Comparison of ENCODE assay signal across 11 cellular contexts in the genomic region with DNA sequence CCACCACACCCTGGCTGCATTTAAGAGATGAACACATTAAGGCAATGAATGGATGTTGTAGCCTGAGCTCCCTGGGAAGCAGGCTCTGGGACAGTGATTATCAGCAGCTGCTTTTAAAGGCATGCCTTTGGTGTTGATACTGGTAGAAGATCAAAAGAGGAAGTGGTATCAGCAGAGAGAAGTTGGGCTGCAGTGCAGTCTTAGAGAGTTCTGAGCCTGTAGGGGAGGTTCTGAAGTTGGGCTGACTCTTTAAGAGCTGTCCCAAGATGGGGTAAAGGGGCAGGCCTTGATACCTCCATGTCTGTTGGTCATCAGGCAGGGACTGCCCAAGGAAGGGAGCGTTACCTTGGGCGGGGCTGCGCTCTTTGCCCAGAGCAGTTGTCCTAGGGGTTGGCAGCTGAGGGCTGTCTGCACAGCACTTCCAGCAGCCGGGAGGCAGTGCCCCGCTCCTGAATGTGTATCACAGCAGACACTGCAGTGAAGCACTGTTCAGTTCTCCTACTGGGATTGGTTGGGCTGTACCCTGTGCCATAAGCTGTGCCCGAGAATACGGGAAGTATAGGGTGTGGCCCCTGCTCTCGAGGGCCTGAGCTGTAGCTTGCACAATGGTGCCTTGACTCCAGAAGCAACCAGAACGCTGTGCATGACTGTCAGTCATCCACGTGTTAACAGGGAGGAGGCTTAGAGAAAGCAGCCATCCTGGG.
DNase-seq lines count a peak whose midpoint lies in the region; ATAC-seq and TF ChIP-seq lines count a peak whose summit lies in the region.
"Had no signal": no experiment of that assay in that cellular context is flagged by ENCODE, and none has a peak within 500 bp of the region (broad histone marks: within the 10 kb centered on the region; RNA-seq: fewer than 3 reads in every experiment).

No MANE protein-coding gene starts in this region.

- DNase-seq in putamen (ENCODE audit: low spot score) (peak; percentile 58), foreskin fibroblast (no peak), immature natural killer cell (no peak), WERI-Rb-1 (no peak)
- DNase-seq in activated naive CD4-positive, alpha-beta T cell treated with anti-CD3 and anti-CD28 coated beads, Interleukin-2, amount 50 U/mL, for 72 hours (ENCODE audit: low spot score in 2 of 2): no peak
- DNase-seq: effector CD8-positive, alpha-beta T cell; T-helper 2 cell had no signal

- TF ChIP-seq CTCF in foreskin fibroblast (IDR thresholded peaks at IDR 0.05; ENCODE audit: low read depth, low read length): no peak
- TF ChIP-seq CTCF in WERI-Rb-1 (IDR thresholded peaks at IDR 0.05; ENCODE audit: low read depth, low read length): no peak

- no peak overlapping the region for H3K4me3 ChIP-seq in foreskin fibroblast (ENCODE audit: low read depth in 1 of 2, low read length in 2 of 2)
- H3K4me3 ChIP-seq in WERI-Rb-1 (ENCODE audit: low read depth, low read length): no peak overlapping the region
- H3K4me3 ChIP-seq: thoracic aorta had no signal

- H3K27me3 ChIP-seq in WERI-Rb-1 (ENCODE audit: insufficient read depth, low read depth, severe bottlenecking): no peaks in the 10 kb centered on the region

- no peaks in the 10 kb centered on the region for H3K9me3 Mint-ChIP-seq in activated naive CD4-positive, alpha-beta T cell treated with anti-CD3 and anti-CD28 coated beads, Interleukin-2, amount 50 U/mL, for 72 hours
- H3K9me3 Mint-ChIP-seq in immature natural killer cell: no peaks in the 10 kb centered on the region

- ATAC-seq in GM18868 (IDR thresholded peaks at IDR 0.05; ENCODE audit: unreplicated experiment) (peak; percentile 81), HG03378 (IDR thresholded peaks at IDR 0.05; ENCODE audit: unreplicated experiment) (peak; percentile 71)
- no peak for ATAC-seq in activated naive CD4-positive, alpha-beta T cell treated with anti-CD3 and anti-CD28 coated beads, Interleukin-2, amount 50 U/mL, for 72 hours

- H3K36me3 ChIP-seq in WERI-Rb-1: peaks cover 15% of the 10 kb centered on the region
- H3K36me3 ChIP-seq: thoracic aorta had no signal

- no peaks in the 10 kb centered on the region for H3K36me3 Mint-ChIP-seq in activated naive CD4-positive, alpha-beta T cell treated with anti-CD3 and anti-CD28 coated beads, Interleukin-2, amount 50 U/mL, for 72 hours
- H3K36me3 Mint-ChIP-seq in immature natural killer cell: peaks cover 0 to 6% (median 0%) of the 10 kb centered on the region in 3 donors

- no peak overlapping the region for H3K27ac Mint-ChIP-seq in activated naive CD4-positive, alpha-beta T cell treated with anti-CD3 and anti-CD28 coated beads, Interleukin-2, amount 50 U/mL, for 72 hours
- H3K27ac Mint-ChIP-seq in immature natural killer cell: no peak overlapping the region

- no peaks in the 10 kb centered on the region for H3K9me3 ChIP-seq in WERI-Rb-1 (ENCODE audit: severe bottlenecking)
- H3K9me3 ChIP-seq: thoracic aorta had no signal

- peak overlapping the region; percentile 32 for H3K27ac ChIP-seq in cingulate gyrus (ENCODE audit: low read depth, low read length)
- no peak overlapping the region for H3K27ac ChIP-seq in WERI-Rb-1
- H3K27ac ChIP-seq: thoracic aorta had no signal

- peaks cover 0 to 7% (median 6%) of the 10 kb centered on the region in 3 donors for H3K27me3 Mint-ChIP-seq in immature natural killer cell (ENCODE audit: low read depth in 3 of 3)

- H3K4me1 Mint-ChIP-seq in immature natural killer cell: peaks cover 0 to 2% of the 10 kb centered on the region in 2 donors

- H3K4me3 Mint-ChIP-seq in immature natural killer cell: no peak overlapping the region

Comparison
In these comparisons a context has a peak if more than half of its experiments do, and no peak if none do; other contexts are left out.
1. ATAC-seq: peak in GM18868 (single experiment) and HG03378 (single experiment); none in activated naive CD4-positive, alpha-beta T cell treated with anti-CD3 and anti-CD28 coated beads, Interleukin-2, amount 50 U/mL, for 72 hours (0 of 2).